ENCODE assay signal across 7 cellular contexts in genomic region chr17:20381358-20382298, GRCh38.
A peak's percentile ranks its signal among the peaks of the same experiment; 100 is the strongest.
DNase-seq lines count a peak whose midpoint lies in the region; ATAC-seq and TF ChIP-seq lines count a peak whose summit lies in the region.
"Not testable (repeated sequence)": the region's sequence is repeated elsewhere in the genome, so short reads cannot be mapped to it uniquely, and the experiment has no call there.

No MANE protein-coding gene starts in this region.

- H3K79me2 ChIP-seq in KMS-11 (ENCODE audit: insufficient read depth, low read depth) = not testable (repeated sequence)

- TF ChIP-seq CTCF in GM06990 (IDR thresholded peaks at IDR 0.05; ENCODE audit: insufficient read depth, low read length, poor library complexity, severe bottlenecking) (peak; percentile 46), KMS-11 (conservative IDR thresholded peaks at IDR 0.05; ENCODE audit: low read depth, low read length) (peak; percentile 49)

- H3K4me2 ChIP-seq in KMS-11 = peak overlapping the region; percentile 42

- not testable (repeated sequence) for H3K4me1 Mint-ChIP-seq in central memory CD8-positive, alpha-beta T cell

- not testable (repeated sequence) for H3K27ac Mint-ChIP-seq in central memory CD8-positive, alpha-beta T cell (ENCODE audit: low read depth)

- H3K4me1 ChIP-seq in KMS-11 (ENCODE audit: low read depth, poor library complexity, severe bottlenecking) = not testable (repeated sequence)

- peak overlapping the region; percentile 61; the same call in 1 of the 2 replicates for H3K9ac ChIP-seq in KMS-11

- ATAC-seq in central memory CD8-positive, alpha-beta T cell (replicated peaks; ENCODE audit: extremely low read depth, poor library complexity, severe bottlenecking) = peak; percentile 52

- not testable (repeated sequence) for H3K4me3 ChIP-seq in GM06990 (replicated peaks; ENCODE audit: low read depth, low read length); KMS-11 (IDR thresholded peaks at IDR 0.05; ENCODE audit: insufficient read depth, low read depth, low read length)

- peak overlapping the region; percentile 34; the same call in 1 of the 2 replicates for H2AFZ ChIP-seq in KMS-11 (ENCODE audit: low read depth)

- not testable (repeated sequence) for H3K36me3 Mint-ChIP-seq in central memory CD8-positive, alpha-beta T cell (ENCODE audit: insufficient read depth)

- H3K27ac ChIP-seq in KMS-11 = peak overlapping the region; percentile 87

- H3K27me3 Mint-ChIP-seq in central memory CD8-positive, alpha-beta T cell = peaks cover 14% of the 10 kb centered on the region

- not testable (repeated sequence) for H4K20me1 ChIP-seq in KMS-11 (ENCODE audit: insufficient read depth)

- not testable (repeated sequence) for H3K36me3 ChIP-seq in GM06990 (ENCODE audit: control insufficient read depth, insufficient read depth, low read length); KMS-11 (ENCODE audit: insufficient read depth)

- H3K4me3 Mint-ChIP-seq in central memory CD8-positive, alpha-beta T cell = peak overlapping the region; percentile 10

- H3K9me3 Mint-ChIP-seq in central memory CD8-positive, alpha-beta T cell = not testable (repeated sequence)

- not testable (repeated sequence) for H3K27me3 ChIP-seq in GM06990 (replicated peaks; ENCODE audit: control insufficient read depth, insufficient read depth, low read length); KMS-11 (ENCODE audit: insufficient read depth, low read depth)

- DNase-seq in GM06990 (ENCODE audit: extremely low read depth, insufficient read length) = not testable (repeated sequence)
- peak; percentile 2 for DNase-seq in NCI-H774 (lab: John Stamatoyannopoulos, UW)
- peak; percentile 28 for DNase-seq in activated CD4-positive, alpha-beta T cell treated with anti-CD3 and anti-CD28 coated beads for 48 hours
- peak in 1 of 2 donors; percentile 13 for DNase-seq in central memory CD8-positive, alpha-beta T cell (ENCODE audit: low spot score in 2 of 2)
- DNase-seq in inferior parietal cortex (ENCODE audit: extremely low spot score) = peak; percentile 40
- peak; percentile 78 for DNase-seq in retina
